8 cellular contexts compared by ENCODE assay signal in the genomic region with DNA sequence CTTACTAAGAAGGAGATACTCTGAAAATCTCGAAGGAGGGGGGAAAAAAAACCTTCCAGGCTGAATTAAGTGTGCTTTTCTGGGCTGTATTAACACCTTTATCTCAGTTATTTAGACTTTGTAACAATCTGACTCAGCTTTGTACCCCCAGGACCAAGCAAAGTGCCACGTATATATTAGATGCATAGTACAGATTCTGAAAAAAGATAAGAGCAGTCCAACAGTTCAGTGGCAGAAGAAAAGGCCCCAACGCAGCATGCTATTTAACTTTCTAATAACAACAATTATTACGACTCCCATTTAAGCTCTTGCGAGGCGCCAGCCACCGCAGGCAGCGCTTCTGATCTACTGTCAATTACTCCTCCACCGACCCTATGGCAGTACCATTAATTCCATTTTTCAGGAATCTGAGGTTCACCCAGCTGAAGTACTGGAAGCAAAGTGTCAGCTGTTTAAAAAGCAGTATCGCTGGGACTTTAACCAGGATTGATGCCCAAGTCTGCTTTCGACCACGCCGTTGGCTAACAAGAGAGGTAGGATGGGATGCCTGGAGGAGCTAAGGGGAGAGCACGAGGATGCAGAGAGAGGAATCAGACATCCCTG. TPM values are rescaled to one million over a fixed set of nuclear protein-coding genes. Genes with fewer than 3 reads are reported as not detected.
DNase-seq lines count a peak whose midpoint lies in the region; ATAC-seq, FAIRE-seq and TF ChIP-seq lines count a peak whose summit lies in the region.

No MANE protein-coding gene starts in this region.

- ATAC-seq in body of pancreas = no peak

- H3K36me3 ChIP-seq in Caco-2 (ENCODE audit: control insufficient read depth, insufficient read depth, low read length) = no peaks in the 10 kb centered on the region; the same call in 1 of the 2 replicates
- H3K36me3 ChIP-seq in HUES6 (ENCODE audit: control insufficient read depth, insufficient read depth, low read length) = no peaks in the 10 kb centered on the region
- H3K36me3 ChIP-seq in body of pancreas (replicated peaks in 1 of 2; ENCODE audit: insufficient read depth in 1 of 2, low read depth in 2 of 2) = no peaks in the 10 kb centered on the region

- DNase-seq in Caco-2 (no peak), body of pancreas (no peak), midbrain (lab: John Stamatoyannopoulos, UW) (peak; percentile 71), GM12892 (ENCODE audit: insufficient read length) (no peak), DMS153 treated with DMSO at 0.1 percent for 48 hours (lab: John Stamatoyannopoulos, UW; ENCODE audit: unreplicated experiment) (no peak), GOT3 (lab: John Stamatoyannopoulos, UW) (no peak), kidney tubule cell (ENCODE audit: low spot score) (no peak)

- TF ChIP-seq POLR2A in body of pancreas (IDR thresholded peaks at IDR 0.05) (no peak), GM12892 (IDR thresholded peaks at IDR 0.05; ENCODE audit: low read depth, low read length) (no peak)

- no peaks in the 10 kb centered on the region for H3K27me3 ChIP-seq in Caco-2 (replicated peaks; ENCODE audit: control insufficient read depth, insufficient read depth, low read length)
- peaks cover 6% of the 10 kb centered on the region; the same call in 1 of the 2 replicates for H3K27me3 ChIP-seq in HUES6 (ENCODE audit: control insufficient read depth, insufficient read depth, low read length)
- no peaks in the 10 kb centered on the region for H3K27me3 ChIP-seq in body of pancreas

- H3K36me3 Mint-ChIP-seq in Caco-2 (ENCODE audit: insufficient read depth, unreplicated experiment) = no peaks in the 10 kb centered on the region

- H3K4me1 ChIP-seq in Caco-2 (no peaks in the 10 kb centered on the region; the same call in 1 of the 2 replicates), HUES6 (ENCODE audit: control insufficient read depth, insufficient read depth, low read length) (peaks cover 5% of the 10 kb centered on the region; the same call in 1 of the 2 replicates), body of pancreas (peaks cover 8% of the 10 kb centered on the region)

- no peak for FAIRE-seq in GM12892 (lab: Jason Lieb, UNC)

- peak overlapping the region; percentile 91 for H3K4me3 Mint-ChIP-seq in Caco-2 (ENCODE audit: unreplicated experiment)

- WGBS in body of pancreas, 2 donors = 13 to 19% methylated on average over 14 of the region's 14 CpGs

- peak overlapping the region; percentile 51 for H3K9ac ChIP-seq in HUES6 (ENCODE audit: low read length)

- intact Hi-C loops in Caco-2 (cut with micrococcal nuclease; ENCODE audit: unreplicated experiment) = loop anchor here (10.0 kb wide), 1 partner anchor 454 kb away; the partner anchor contains the start of gene KIF20B
- intact Hi-C loops in body of pancreas (cut with DNase I) = no loop called here

- no peak for TF ChIP-seq CTCF in Caco-2 (IDR thresholded peaks at IDR 0.05; ENCODE audit: insufficient read depth in 1 of 2, low read depth in 1 of 2, low read length in 1 of 2, severe bottlenecking in 1 of 2, unreplicated experiment in 1 of 2)
- no peak for TF ChIP-seq CTCF in body of pancreas (IDR thresholded peaks at IDR 0.05)

- TSS peak; percentile 45 for BruUV-seq in Caco-2 (replicated peaks; lab: Mats Ljungman, UMichigan)

- H3K27ac ChIP-seq in HUES6 (ENCODE audit: low read depth, low read length) = no peak overlapping the region
- peak overlapping the region; percentile 65 to 82 (median 78) for H3K27ac ChIP-seq in body of pancreas

- no peak overlapping the region for H3K27ac Mint-ChIP-seq in Caco-2 (ENCODE audit: unreplicated experiment)

- peaks cover 10% of the 10 kb centered on the region; the same call in 1 of the 2 replicates for H3K9me3 ChIP-seq in Caco-2
- H3K9me3 ChIP-seq in HUES6 (ENCODE audit: control insufficient read depth, insufficient read depth, low read depth, low read length) = peaks cover 24% of the 10 kb centered on the region
- no peaks in the 10 kb centered on the region for H3K9me3 ChIP-seq in body of pancreas

- peaks cover 13% of the 10 kb centered on the region for H3K9me3 Mint-ChIP-seq in Caco-2 (ENCODE audit: unreplicated experiment)

- POLR2A ChIA-PET in Caco-2 (lab: Charles Lee) = interaction anchor here (0.6 to 1.8 kb wide), 3 partner anchors 10 to 142 kb away, joined by 3 to 5 read pairs (median 3); partner anchors contain the start of gene IFIT1

- H3K27me3 Mint-ChIP-seq in Caco-2 (ENCODE audit: insufficient read depth, unreplicated experiment) = no peaks in the 10 kb centered on the region

- CTCF ChIA-PET in Caco-2 (lab: Charles Lee) = interaction anchor here (0.5 to 1.8 kb wide), 4 partner anchors 119 to 424 kb away, joined by 3 to 8 read pairs (median 5); no protein-coding TSS in a partner anchor

- H3K4me1 Mint-ChIP-seq in Caco-2 (ENCODE audit: low read depth, unreplicated experiment) = peaks cover 6% of the 10 kb centered on the region

- H3K4me3 ChIP-seq in Caco-2 (ENCODE audit: low read depth, low read length) (peak overlapping the region; percentile 73), HUES6 (ENCODE audit: low read depth, low read length) (peak overlapping the region; percentile 80), body of pancreas (peak overlapping the region; percentile 67 to 86)

RNA-seq across cellular contexts. Expression of gene LIPA, which starts 0.7 kb away (rescaled TPM):
- total RNA-seq in Caco-2 (2022) = 18.8 and 20.4 TPM in 2 replicates
- 10 to 100 TPM; 19.8 to 30.4 TPM for total RNA-seq in body of pancreas
- polyA plus RNA-seq in GM12892 (2012; ENCODE audit: missing spikeins) = 30.6 TPM

RNA-seq across cellular contexts. Expression of gene CH25H, which starts 43.8 kb away (rescaled TPM):
- total RNA-seq in Caco-2 (2022) (not detected in 2 replicates), body of pancreas (1 to 10 TPM; 1.0 to 2.0 TPM)
- polyA plus RNA-seq in GM12892 (2012; ENCODE audit: missing spikeins) = not detected

RNA-seq across cellular contexts. Expression of gene IFIT2, which starts 50.9 kb away (rescaled TPM):
- 0.43 and 0.56 TPM in 2 replicates for total RNA-seq in Caco-2 (2022)
- 1 to 10 TPM in 1 of 2 donors, not detected in 1; 1.6 TPM for total RNA-seq in body of pancreas
- 9.1 TPM for polyA plus RNA-seq in GM12892 (2012; ENCODE audit: missing spikeins)
